ENCODE assay signal across 1 cellular context in the genomic region with DNA sequence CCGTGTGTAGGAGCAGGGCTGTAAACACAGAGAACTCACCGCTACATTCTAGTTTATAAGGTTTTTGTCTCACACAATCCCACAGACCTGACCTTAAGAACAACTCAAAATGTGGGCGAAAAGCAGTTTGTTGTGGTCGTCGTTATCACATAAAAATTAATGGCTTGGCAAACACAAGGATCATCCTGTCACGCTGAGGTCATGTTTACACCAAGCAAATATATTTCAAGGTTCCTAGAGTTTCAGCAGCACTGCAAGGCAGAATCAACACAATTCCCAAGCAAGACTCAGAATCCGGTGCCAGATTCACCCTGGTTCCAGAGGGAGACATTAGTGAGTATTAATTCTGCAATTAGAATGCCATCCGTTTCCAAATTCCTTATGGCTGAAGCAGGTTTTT.
TF ChIP-seq lines count a peak whose summit lies in the region.

No MANE protein-coding gene starts in this region.

TF ChIP-seq in HepG2, 621 proteins besides CTCF, POLR2A, EP300 and RAD21 (continues in another document):
- TF ChIP-seq, protein P1, sequence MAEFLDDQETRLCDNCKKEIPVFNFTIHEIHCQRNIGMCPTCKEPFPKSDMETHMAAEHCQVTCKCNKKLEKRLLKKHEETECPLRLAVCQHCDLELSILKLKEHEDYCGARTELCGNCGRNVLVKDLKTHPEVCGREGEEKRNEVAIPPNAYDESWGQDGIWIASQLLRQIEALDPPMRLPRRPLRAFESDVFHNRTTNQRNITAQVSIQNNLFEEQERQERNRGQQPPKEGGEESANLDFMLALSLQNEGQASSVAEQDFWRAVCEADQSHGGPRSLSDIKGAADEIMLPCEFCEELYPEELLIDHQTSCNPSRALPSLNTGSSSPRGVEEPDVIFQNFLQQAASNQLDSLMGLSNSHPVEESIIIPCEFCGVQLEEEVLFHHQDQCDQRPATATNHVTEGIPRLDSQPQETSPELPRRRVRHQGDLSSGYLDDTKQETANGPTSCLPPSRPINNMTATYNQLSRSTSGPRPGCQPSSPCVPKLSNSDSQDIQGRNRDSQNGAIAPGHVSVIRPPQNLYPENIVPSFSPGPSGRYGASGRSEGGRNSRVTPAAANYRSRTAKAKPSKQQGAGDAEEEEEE (CRISPR knock-in tag; IDR thresholded peaks at IDR 0.05; ENCODE audit: borderline replicate concordance): no peak
- TF ChIP-seq ZFP1 (CRISPR knock-in tag; IDR thresholded peaks at IDR 0.05): no peak
- no peak for TF ChIP-seq GABPB1 (CRISPR knock-in tag; IDR thresholded peaks at IDR 0.05)
- TF ChIP-seq TARDBP (CRISPR knock-in tag; IDR thresholded peaks at IDR 0.05): peak; percentile 61; the same call in 1 of the 2 replicates
- no peak for TF ChIP-seq SRSF1 (optimal IDR thresholded peaks at IDR 0.05; ENCODE audit: low read depth, low read length)
- TF ChIP-seq FOXP4 (CRISPR knock-in tag; IDR thresholded peaks at IDR 0.05): peak; percentile 87
- TF ChIP-seq ZNF101 (CRISPR knock-in tag; IDR thresholded peaks at IDR 0.05; ENCODE audit: borderline replicate concordance, low read depth): no peak
- TF ChIP-seq RXRB (CRISPR knock-in tag; IDR thresholded peaks at IDR 0.05; ENCODE audit: borderline replicate concordance): peak; percentile 84
- no peak for TF ChIP-seq ZNF704 (CRISPR knock-in tag; IDR thresholded peaks at IDR 0.05; ENCODE audit: borderline replicate concordance)
- no peak for TF ChIP-seq ZNF563 (CRISPR knock-in tag; IDR thresholded peaks at IDR 0.05)
- no peak for TF ChIP-seq HES4 (CRISPR knock-in tag; IDR thresholded peaks at IDR 0.05; ENCODE audit: borderline replicate concordance)
- TF ChIP-seq IKZF1 (IDR thresholded peaks at IDR 0.05): no peak
- no peak for TF ChIP-seq PHB2 (IDR thresholded peaks at IDR 0.05; ENCODE audit: partially characterized antibody)
- no peak for TF ChIP-seq ELF1 (CRISPR knock-in tag; IDR thresholded peaks at IDR 0.05)
- TF ChIP-seq YY1 (IDR thresholded peaks at IDR 0.05; ENCODE audit: insufficient read depth, insufficient replicate concordance, low read depth, low read length): no peak
- TF ChIP-seq PHF5A (CRISPR knock-in tag; IDR thresholded peaks at IDR 0.05; ENCODE audit: low read depth, unreplicated experiment): no peak
- TF ChIP-seq SOX13 (IDR thresholded peaks at IDR 0.05): peak; percentile 61; the same call in 1 of the 2 replicates
- TF ChIP-seq SOX13 (CRISPR knock-in tag; conservative IDR thresholded peaks at IDR 0.05 in 1 of 2, IDR thresholded peaks at IDR 0.05 in 1 of 2): peak in 1 of 2 experiments; percentile 95; a peak in 2 of 4 replicates
- TF ChIP-seq FOSL2 (CRISPR knock-in tag; IDR thresholded peaks at IDR 0.05): peak; percentile 66
- peak; percentile 41; the same call in 1 of the 2 replicates for TF ChIP-seq SKIL (CRISPR knock-in tag; IDR thresholded peaks at IDR 0.05; ENCODE audit: borderline replicate concordance)
- TF ChIP-seq, protein P2, sequence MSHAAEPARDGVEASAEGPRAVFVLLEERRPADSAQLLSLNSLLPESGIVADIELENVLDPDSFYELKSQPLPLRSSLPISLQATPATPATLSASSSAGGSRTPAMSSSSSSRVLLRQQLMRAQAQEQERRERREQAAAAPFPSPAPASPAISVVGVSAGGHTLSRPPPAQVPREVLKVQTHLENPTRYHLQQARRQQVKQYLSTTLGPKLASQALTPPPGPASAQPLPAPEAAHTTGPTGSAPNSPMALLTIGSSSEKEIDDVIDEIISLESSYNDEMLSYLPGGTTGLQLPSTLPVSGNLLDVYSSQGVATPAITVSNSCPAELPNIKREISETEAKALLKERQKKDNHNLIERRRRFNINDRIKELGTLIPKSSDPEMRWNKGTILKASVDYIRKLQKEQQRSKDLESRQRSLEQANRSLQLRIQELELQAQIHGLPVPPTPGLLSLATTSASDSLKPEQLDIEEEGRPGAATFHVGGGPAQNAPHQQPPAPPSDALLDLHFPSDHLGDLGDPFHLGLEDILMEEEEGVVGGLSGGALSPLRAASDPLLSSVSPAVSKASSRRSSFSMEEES (CRISPR knock-in tag; IDR thresholded peaks at IDR 0.05): peak; percentile 67
- TF ChIP-seq, protein P3, sequence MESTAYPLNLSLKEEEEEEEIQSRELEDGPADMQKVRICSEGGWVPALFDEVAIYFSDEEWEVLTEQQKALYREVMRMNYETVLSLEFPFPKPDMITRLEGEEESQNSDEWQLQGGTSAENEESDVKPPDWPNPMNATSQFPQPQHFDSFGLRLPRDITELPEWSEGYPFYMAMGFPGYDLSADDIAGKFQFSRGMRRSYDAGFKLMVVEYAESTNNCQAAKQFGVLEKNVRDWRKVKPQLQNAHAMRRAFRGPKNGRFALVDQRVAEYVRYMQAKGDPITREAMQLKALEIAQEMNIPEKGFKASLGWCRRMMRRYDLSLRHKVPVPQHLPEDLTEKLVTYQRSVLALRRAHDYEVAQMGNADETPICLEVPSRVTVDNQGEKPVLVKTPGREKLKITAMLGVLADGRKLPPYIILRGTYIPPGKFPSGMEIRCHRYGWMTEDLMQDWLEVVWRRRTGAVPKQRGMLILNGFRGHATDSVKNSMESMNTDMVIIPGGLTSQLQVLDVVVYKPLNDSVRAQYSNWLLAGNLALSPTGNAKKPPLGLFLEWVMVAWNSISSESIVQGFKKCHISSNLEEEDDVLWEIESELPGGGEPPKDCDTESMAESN (CRISPR knock-in tag; conservative IDR thresholded peaks at IDR 0.05): peak; percentile 71; the same call in 1 of the 2 replicates
- 0 out of 2 replicates have a peak, but pooled peaks have one; percentile 30 for TF ChIP-seq HOXA3 (CRISPR knock-in tag; IDR thresholded peaks at IDR 0.05)
- TF ChIP-seq, protein P4, sequence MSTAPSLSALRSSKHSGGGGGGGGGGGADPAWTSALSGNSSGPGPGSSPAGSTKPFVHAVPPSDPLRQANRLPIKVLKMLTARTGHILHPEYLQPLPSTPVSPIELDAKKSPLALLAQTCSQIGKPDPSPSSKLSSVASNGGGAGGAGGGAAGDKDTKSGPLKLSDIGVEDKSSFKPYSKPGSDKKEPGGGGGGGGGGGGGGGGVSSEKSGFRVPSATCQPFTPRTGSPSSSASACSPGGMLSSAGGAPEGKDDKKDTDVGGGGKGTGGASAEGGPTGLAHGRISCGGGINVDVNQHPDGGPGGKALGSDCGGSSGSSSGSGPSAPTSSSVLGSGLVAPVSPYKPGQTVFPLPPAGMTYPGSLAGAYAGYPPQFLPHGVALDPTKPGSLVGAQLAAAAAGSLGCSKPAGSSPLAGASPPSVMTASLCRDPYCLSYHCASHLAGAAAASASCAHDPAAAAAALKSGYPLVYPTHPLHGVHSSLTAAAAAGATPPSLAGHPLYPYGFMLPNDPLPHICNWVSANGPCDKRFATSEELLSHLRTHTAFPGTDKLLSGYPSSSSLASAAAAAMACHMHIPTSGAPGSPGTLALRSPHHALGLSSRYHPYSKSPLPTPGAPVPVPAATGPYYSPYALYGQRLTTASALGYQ (CRISPR knock-in tag; IDR thresholded peaks at IDR 0.05): peak; percentile 79
- TF ChIP-seq GATA4 (IDR thresholded peaks at IDR 0.05; ENCODE audit: borderline replicate concordance, low read depth): peak; percentile 38; the same call in 1 of the 2 replicates
- TF ChIP-seq, protein P5, sequence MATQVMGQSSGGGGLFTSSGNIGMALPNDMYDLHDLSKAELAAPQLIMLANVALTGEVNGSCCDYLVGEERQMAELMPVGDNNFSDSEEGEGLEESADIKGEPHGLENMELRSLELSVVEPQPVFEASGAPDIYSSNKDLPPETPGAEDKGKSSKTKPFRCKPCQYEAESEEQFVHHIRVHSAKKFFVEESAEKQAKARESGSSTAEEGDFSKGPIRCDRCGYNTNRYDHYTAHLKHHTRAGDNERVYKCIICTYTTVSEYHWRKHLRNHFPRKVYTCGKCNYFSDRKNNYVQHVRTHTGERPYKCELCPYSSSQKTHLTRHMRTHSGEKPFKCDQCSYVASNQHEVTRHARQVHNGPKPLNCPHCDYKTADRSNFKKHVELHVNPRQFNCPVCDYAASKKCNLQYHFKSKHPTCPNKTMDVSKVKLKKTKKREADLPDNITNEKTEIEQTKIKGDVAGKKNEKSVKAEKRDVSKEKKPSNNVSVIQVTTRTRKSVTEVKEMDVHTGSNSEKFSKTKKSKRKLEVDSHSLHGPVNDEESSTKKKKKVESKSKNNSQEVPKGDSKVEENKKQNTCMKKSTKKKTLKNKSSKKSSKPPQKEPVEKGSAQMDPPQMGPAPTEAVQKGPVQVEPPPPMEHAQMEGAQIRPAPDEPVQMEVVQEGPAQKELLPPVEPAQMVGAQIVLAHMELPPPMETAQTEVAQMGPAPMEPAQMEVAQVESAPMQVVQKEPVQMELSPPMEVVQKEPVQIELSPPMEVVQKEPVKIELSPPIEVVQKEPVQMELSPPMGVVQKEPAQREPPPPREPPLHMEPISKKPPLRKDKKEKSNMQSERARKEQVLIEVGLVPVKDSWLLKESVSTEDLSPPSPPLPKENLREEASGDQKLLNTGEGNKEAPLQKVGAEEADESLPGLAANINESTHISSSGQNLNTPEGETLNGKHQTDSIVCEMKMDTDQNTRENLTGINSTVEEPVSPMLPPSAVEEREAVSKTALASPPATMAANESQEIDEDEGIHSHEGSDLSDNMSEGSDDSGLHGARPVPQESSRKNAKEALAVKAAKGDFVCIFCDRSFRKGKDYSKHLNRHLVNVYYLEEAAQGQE (IDR thresholded peaks at IDR 0.05; ENCODE audit: borderline replicate concordance in 1 of 2, low read depth in 1 of 2, low read length in 2 of 2): peak in 1 of 2 experiments; percentile 38; a peak in 1 of 4 replicates
- TF ChIP-seq KLF6 (CRISPR knock-in tag; IDR thresholded peaks at IDR 0.05): no peak
- no peak for TF ChIP-seq ZNF850 (CRISPR knock-in tag; conservative IDR thresholded peaks at IDR 0.05)
- no peak for TF ChIP-seq MXD4 (CRISPR knock-in tag; IDR thresholded peaks at IDR 0.05)
- TF ChIP-seq ZNF20 (CRISPR knock-in tag; IDR thresholded peaks at IDR 0.05): no peak
- TF ChIP-seq, protein P6, sequence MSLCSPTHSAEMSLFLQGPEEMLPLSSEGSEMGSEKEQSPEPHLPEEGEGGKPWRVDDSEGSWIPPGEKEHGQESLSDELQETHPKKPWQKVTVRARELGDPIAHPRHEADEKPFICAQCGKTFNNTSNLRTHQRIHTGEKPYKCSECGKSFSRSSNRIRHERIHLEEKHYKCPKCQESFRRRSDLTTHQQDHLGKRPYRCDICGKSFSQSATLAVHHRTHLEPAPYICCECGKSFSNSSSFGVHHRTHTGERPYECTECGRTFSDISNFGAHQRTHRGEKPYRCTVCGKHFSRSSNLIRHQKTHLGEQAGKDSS (CRISPR knock-in tag; IDR thresholded peaks at IDR 0.05; ENCODE audit: borderline replicate concordance, low read depth): no peak
- TF ChIP-seq ZBTB21 (CRISPR knock-in tag; IDR thresholded peaks at IDR 0.05): no peak
- peak; percentile 93 for TF ChIP-seq HDAC2 (CRISPR knock-in tag; IDR thresholded peaks at IDR 0.05)
